In genomic region chr4:1512738-1513660, GRCh38 we compare ENCODE assay signal across 9 cellular contexts.
A peak's percentile ranks its signal among the peaks of the same experiment; 100 is the strongest.
DNase-seq lines count a peak whose midpoint lies in the region.
"Had no signal": no experiment of that assay in that cellular context is flagged by ENCODE, and none has a peak within 500 bp of the region (broad histone marks: within the 10 kb centered on the region; RNA-seq: fewer than 3 reads in every experiment).

No MANE protein-coding gene starts in this region.

- no peaks in the 10 kb centered on the region for H3K4me1 ChIP-seq in ES-I3 (ENCODE audit: insufficient read depth, low read length)
- no peaks in the 10 kb centered on the region for H3K4me1 ChIP-seq in adipocyte (ENCODE audit: control insufficient read depth, insufficient read depth, low read length)

- H3K9me3 ChIP-seq in ES-I3 (ENCODE audit: control insufficient read depth, insufficient read depth, low read length) (no peaks in the 10 kb centered on the region), adipocyte (ENCODE audit: control insufficient read depth, low read length) (peaks cover 1% of the 10 kb centered on the region)

- H3K9ac ChIP-seq in ES-I3 (ENCODE audit: low read depth, low read length) (peak overlapping the region; percentile 49; the same call in 1 of the 2 replicates), adipocyte (ENCODE audit: low read length) (no peak overlapping the region)
- H3K9ac ChIP-seq: KMS-11 had no signal

- peaks cover 0 to 2% (median 0%) of the 10 kb centered on the region in 3 donors for H3K36me3 Mint-ChIP-seq in immature natural killer cell

- no peak overlapping the region for H3K4me3 ChIP-seq in adipocyte (ENCODE audit: low read length)

- H3K36me3 ChIP-seq in ES-I3 (ENCODE audit: insufficient read depth, low read length) (no peaks in the 10 kb centered on the region), adipocyte (ENCODE audit: control insufficient read depth, insufficient read depth, low read length, severe bottlenecking) (no peaks in the 10 kb centered on the region)

- no peaks in the 10 kb centered on the region for H3K4me1 Mint-ChIP-seq in immature natural killer cell

- DNase-seq in SKM-1 treated with dmso at 0.1 percent for 144 hours (lab: John Stamatoyannopoulos, UW; ENCODE audit: unreplicated experiment): peak; percentile 39
- peak; percentile 38 for DNase-seq in adipocyte (ENCODE audit: low read depth)
- peak; percentile 6 to 39 (median 23) for DNase-seq in immature natural killer cell
- DNase-seq in stimulated activated CD4-positive, alpha-beta T cell treated with anti-CD3 and anti-CD28 coated beads, Interleukin-2, amount 100 ng/mL, for 24 hours: peak; percentile 67 to 73
- DNase-seq in SIG-M5 (lab: John Stamatoyannopoulos, UW): no peak
- no peak for DNase-seq in RKO (ENCODE audit: low spot score)
- no peak for DNase-seq in COR-L47 (lab: John Stamatoyannopoulos, UW)

- no peaks in the 10 kb centered on the region for H3K9me3 Mint-ChIP-seq in immature natural killer cell

- H3K27ac Mint-ChIP-seq in immature natural killer cell: no peak overlapping the region

- H3K27me3 ChIP-seq in adipocyte (replicated peaks; ENCODE audit: control insufficient read depth, insufficient read depth, low read length): peaks cover 64% of the 10 kb centered on the region

- H3K27me3 Mint-ChIP-seq in immature natural killer cell (ENCODE audit: low read depth in 3 of 3): peaks cover 0 to 5% (median 4%) of the 10 kb centered on the region in 3 donors

- no peak overlapping the region for H3K4me3 Mint-ChIP-seq in immature natural killer cell

Comparison
In these comparisons a context has a peak if more than half of its experiments do, and no peak if none do; other contexts are left out.
1. DNase-seq: peak in SKM-1 treated with dmso at 0.1 percent for 144 hours (single experiment), adipocyte (single experiment), immature natural killer cell (3 of 3) and stimulated activated CD4-positive, alpha-beta T cell treated with anti-CD3 and anti-CD28 coated beads, Interleukin-2, amount 100 ng/mL, for 24 hours (2 of 2); none in SIG-M5 (single experiment), RKO (single experiment) and COR-L47 (single experiment).